In the genomic region with DNA sequence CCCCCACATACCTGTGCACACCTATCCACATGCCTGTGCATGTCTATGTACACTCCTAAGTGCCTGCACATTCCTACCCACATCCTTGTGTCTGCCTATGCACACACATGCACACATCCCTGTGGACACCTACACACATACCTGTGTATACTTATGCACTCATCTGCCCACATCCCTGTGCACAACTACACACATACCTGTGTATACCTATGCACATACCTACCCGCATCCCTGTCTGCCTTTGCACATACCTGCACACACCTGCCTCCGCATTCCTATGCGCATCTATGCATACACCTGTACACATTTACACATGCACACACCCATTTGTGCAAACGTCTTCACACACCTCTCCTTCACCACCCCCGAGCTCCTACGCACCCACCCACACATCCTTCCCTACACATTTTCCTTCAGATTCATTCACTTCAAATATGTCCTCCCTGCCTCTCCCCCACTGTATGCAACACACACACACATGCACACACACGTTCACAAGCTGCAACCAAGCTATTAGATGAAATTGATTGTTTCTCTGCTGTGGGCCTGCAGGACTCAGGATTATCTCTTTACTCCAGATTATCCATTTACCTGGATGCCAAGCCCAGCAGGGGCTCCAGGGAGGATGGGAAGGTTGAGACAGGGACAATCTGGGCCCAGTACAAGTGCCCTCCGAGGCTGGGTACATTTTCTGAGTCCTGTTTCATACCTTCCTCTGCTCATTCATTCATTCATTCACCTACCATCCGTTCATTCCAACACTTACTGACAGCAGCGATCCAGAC, we compare ENCODE assay signal across 1 cellular context.
TF ChIP-seq lines count a peak whose summit lies in the region.

No MANE protein-coding gene starts in this region.

TF ChIP-seq in H1, 55 proteins besides CTCF, POLR2A, EP300 and RAD21:
- TF ChIP-seq RBBP5 (IDR thresholded peaks at IDR 0.05; ENCODE audit: borderline replicate concordance, low read depth, low read length) (no peak), POU5F1 (IDR thresholded peaks at IDR 0.05; ENCODE audit: low read depth, low read length) (no peak), ZNF274 (IDR thresholded peaks at IDR 0.05; ENCODE audit: borderline replicate concordance, extremely low read depth, low read length) (no peak), NRF1 (IDR thresholded peaks at IDR 0.05; ENCODE audit: low read depth, low read length) (no peak), SRF (IDR thresholded peaks at IDR 0.05; ENCODE audit: low read depth, low read length) (no peak), BCL11A (IDR thresholded peaks at IDR 0.05; ENCODE audit: low read depth in 2 of 2, low read length in 2 of 2) (no peak), CREB1 (IDR thresholded peaks at IDR 0.05) (no peak), TBP (IDR thresholded peaks at IDR 0.05; ENCODE audit: low read depth, low read length) (no peak), MAFK (IDR thresholded peaks at IDR 0.05; ENCODE audit: low read depth, low read length) (no peak), SP2 (IDR thresholded peaks at IDR 0.05; ENCODE audit: low read length) (no peak), RFX5 (IDR thresholded peaks at IDR 0.05; ENCODE audit: borderline replicate concordance, low read depth, low read length) (no peak), EGR1 (IDR thresholded peaks at IDR 0.05; ENCODE audit: borderline replicate concordance, low read depth, low read length) (no peak), SAP30 (IDR thresholded peaks at IDR 0.05; ENCODE audit: insufficient read depth, insufficient replicate concordance, low read length) (no peak), CEBPB (IDR thresholded peaks at IDR 0.05; ENCODE audit: low read depth, low read length) (no peak), JUN (IDR thresholded peaks at IDR 0.05; ENCODE audit: low read depth, low read length) (no peak), CHD1 (IDR thresholded peaks at IDR 0.05; ENCODE audit: low read depth, low read length) (no peak)
- TF ChIP-seq, protein P1, sequence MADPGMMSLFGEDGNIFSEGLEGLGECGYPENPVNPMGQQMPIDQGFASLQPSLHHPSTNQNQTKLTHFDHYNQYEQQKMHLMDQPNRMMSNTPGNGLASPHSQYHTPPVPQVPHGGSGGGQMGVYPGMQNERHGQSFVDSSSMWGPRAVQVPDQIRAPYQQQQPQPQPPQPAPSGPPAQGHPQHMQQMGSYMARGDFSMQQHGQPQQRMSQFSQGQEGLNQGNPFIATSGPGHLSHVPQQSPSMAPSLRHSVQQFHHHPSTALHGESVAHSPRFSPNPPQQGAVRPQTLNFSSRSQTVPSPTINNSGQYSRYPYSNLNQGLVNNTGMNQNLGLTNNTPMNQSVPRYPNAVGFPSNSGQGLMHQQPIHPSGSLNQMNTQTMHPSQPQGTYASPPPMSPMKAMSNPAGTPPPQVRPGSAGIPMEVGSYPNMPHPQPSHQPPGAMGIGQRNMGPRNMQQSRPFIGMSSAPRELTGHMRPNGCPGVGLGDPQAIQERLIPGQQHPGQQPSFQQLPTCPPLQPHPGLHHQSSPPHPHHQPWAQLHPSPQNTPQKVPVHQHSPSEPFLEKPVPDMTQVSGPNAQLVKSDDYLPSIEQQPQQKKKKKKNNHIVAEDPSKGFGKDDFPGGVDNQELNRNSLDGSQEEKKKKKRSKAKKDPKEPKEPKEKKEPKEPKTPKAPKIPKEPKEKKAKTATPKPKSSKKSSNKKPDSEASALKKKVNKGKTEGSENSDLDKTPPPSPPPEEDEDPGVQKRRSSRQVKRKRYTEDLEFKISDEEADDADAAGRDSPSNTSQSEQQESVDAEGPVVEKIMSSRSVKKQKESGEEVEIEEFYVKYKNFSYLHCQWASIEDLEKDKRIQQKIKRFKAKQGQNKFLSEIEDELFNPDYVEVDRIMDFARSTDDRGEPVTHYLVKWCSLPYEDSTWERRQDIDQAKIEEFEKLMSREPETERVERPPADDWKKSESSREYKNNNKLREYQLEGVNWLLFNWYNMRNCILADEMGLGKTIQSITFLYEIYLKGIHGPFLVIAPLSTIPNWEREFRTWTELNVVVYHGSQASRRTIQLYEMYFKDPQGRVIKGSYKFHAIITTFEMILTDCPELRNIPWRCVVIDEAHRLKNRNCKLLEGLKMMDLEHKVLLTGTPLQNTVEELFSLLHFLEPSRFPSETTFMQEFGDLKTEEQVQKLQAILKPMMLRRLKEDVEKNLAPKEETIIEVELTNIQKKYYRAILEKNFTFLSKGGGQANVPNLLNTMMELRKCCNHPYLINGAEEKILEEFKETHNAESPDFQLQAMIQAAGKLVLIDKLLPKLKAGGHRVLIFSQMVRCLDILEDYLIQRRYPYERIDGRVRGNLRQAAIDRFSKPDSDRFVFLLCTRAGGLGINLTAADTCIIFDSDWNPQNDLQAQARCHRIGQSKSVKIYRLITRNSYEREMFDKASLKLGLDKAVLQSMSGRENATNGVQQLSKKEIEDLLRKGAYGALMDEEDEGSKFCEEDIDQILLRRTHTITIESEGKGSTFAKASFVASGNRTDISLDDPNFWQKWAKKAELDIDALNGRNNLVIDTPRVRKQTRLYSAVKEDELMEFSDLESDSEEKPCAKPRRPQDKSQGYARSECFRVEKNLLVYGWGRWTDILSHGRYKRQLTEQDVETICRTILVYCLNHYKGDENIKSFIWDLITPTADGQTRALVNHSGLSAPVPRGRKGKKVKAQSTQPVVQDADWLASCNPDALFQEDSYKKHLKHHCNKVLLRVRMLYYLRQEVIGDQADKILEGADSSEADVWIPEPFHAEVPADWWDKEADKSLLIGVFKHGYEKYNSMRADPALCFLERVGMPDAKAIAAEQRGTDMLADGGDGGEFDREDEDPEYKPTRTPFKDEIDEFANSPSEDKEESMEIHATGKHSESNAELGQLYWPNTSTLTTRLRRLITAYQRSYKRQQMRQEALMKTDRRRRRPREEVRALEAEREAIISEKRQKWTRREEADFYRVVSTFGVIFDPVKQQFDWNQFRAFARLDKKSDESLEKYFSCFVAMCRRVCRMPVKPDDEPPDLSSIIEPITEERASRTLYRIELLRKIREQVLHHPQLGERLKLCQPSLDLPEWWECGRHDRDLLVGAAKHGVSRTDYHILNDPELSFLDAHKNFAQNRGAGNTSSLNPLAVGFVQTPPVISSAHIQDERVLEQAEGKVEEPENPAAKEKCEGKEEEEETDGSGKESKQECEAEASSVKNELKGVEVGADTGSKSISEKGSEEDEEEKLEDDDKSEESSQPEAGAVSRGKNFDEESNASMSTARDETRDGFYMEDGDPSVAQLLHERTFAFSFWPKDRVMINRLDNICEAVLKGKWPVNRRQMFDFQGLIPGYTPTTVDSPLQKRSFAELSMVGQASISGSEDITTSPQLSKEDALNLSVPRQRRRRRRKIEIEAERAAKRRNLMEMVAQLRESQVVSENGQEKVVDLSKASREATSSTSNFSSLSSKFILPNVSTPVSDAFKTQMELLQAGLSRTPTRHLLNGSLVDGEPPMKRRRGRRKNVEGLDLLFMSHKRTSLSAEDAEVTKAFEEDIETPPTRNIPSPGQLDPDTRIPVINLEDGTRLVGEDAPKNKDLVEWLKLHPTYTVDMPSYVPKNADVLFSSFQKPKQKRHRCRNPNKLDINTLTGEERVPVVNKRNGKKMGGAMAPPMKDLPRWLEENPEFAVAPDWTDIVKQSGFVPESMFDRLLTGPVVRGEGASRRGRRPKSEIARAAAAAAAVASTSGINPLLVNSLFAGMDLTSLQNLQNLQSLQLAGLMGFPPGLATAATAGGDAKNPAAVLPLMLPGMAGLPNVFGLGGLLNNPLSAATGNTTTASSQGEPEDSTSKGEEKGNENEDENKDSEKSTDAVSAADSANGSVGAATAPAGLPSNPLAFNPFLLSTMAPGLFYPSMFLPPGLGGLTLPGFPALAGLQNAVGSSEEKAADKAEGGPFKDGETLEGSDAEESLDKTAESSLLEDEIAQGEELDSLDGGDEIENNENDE (IDR thresholded peaks at IDR 0.05; ENCODE audit: insufficient replicate concordance, low read length) = no peak
